In genomic region chrX:113470166-113470565, GRCh38 we compare ENCODE assay signal across 25 cellular contexts.
DNase-seq lines count a peak whose midpoint lies in the region; ATAC-seq and TF ChIP-seq lines count a peak whose summit lies in the region.
"Had no signal": no experiment of that assay in that cellular context is flagged by ENCODE, and none has a peak within 500 bp of the region (broad histone marks: within the 10 kb centered on the region; RNA-seq: fewer than 3 reads in every experiment).

No MANE protein-coding gene starts in this region.

- H3K4me3 ChIP-seq in iPS-18a (ENCODE audit: low read length), result peak overlapping the region; percentile 25
- no peak overlapping the region for H3K4me3 ChIP-seq in trophoblast cell (ENCODE audit: low read depth, low read length)
- H3K4me3 ChIP-seq: BLaER1, GM12878, K562, SJSA1 had no signal

- no peak overlapping the region for H2BK12ac ChIP-seq in trophoblast cell (ENCODE audit: low read length)

- peaks cover 41% of the 10 kb centered on the region for H3K4me1 Mint-ChIP-seq in WTC11
- H3K4me1 Mint-ChIP-seq in naive thymus-derived CD8-positive, alpha-beta T cell, result no peaks in the 10 kb centered on the region
- H3K4me1 Mint-ChIP-seq: CD4-positive, CD25-positive, alpha-beta regulatory T cell had no signal

- H3K4ac ChIP-seq in trophoblast cell (ENCODE audit: low read depth, low read length), result no peak overlapping the region

- H3K9ac ChIP-seq in iPS-18a (ENCODE audit: low read length), result no peak overlapping the region
- no peak overlapping the region for H3K9ac ChIP-seq in trophoblast cell (ENCODE audit: low read length)
- H3K9ac ChIP-seq: BLaER1 had no signal

- H3K27ac Mint-ChIP-seq in WTC11, result peak overlapping the region; percentile 88
- no peak overlapping the region for H3K27ac Mint-ChIP-seq in naive thymus-derived CD8-positive, alpha-beta T cell
- H3K27ac Mint-ChIP-seq: CD4-positive, CD25-positive, alpha-beta regulatory T cell; HFFc6 had no signal

- H3K4me2 ChIP-seq in trophoblast cell (ENCODE audit: low read length), result no peak overlapping the region
- H3K4me2 ChIP-seq: BLaER1 had no signal

- H3K4me1 ChIP-seq in iPS-18a (ENCODE audit: control insufficient read depth, low read depth, low read length) (peaks cover 45% of the 10 kb centered on the region), trophoblast cell (ENCODE audit: control insufficient read depth in 1 of 2, insufficient read depth in 2 of 2, low read length in 2 of 2) (no peaks in the 10 kb centered on the region)
- H3K4me1 ChIP-seq: BLaER1, SJSA1 had no signal

- no peak overlapping the region for H2BK120ac ChIP-seq in trophoblast cell (ENCODE audit: insufficient read depth, low read length, poor library complexity)

- ATAC-seq in WTC11, result peak; percentile 70
- ATAC-seq in naive thymus-derived CD8-positive, alpha-beta T cell, result no peak
- ATAC-seq: GM12878, K562 had no signal

- no peak overlapping the region for H4K12ac ChIP-seq in trophoblast cell (ENCODE audit: low read depth, low read length)

- no peak overlapping the region for H3K18ac ChIP-seq in trophoblast cell (ENCODE audit: low read length)

- H3K27me3 Mint-ChIP-seq in WTC11 (ENCODE audit: low read depth), result no peaks in the 10 kb centered on the region
- H3K27me3 Mint-ChIP-seq in naive thymus-derived CD8-positive, alpha-beta T cell, result no peaks in the 10 kb centered on the region
- H3K27me3 Mint-ChIP-seq: CD4-positive, CD25-positive, alpha-beta regulatory T cell had no signal

- H3K27me3 ChIP-seq in iPS-18a (ENCODE audit: control insufficient read depth, insufficient read depth, low read length) (no peaks in the 10 kb centered on the region), trophoblast cell (ENCODE audit: insufficient read depth, low read length) (no peaks in the 10 kb centered on the region)
- H3K27me3 ChIP-seq: SJSA1 had no signal

- POLR2A ChIA-PET in WTC11 (lab: Charles Lee), result no interaction called here
- POLR2A ChIA-PET in naive thymus-derived CD8-positive, alpha-beta T cell (lab: Charles Lee), result no interaction called here

- DNase-seq in ELF-1 (ENCODE audit: low read depth, low spot score) (peak; percentile 70), WTC11 (ENCODE audit: low spot score) (no peak), trophoblast cell (peak; percentile 9 to 57), COLO829 (ENCODE audit: low spot score) (no peak), anterior cingulate cortex (lab: John Stamatoyannopoulos, UW) (no peak)
- no peak for DNase-seq in naive thymus-derived CD8-positive, alpha-beta T cell
- DNase-seq: 8988T; ACHN; CD4-positive, CD25-positive, alpha-beta regulatory T cell; DMS53; HFFc6; Kasumi-1; NCI-H1105; NCI-H2029; NCI-H446; NCI-H524 treated with DMSO at 0.1 percent for 48 hours; NCI-H774; NK-92 treated with Interleukin-12 subunit alpha and Interleukin-12 subunit beta, amount 100 ng/mL, for 24 hours; Right ventricle myocardium superior; RPMI8226 had no signal

- TF ChIP-seq CTCF in WTC11 (IDR thresholded peaks at IDR 0.05), result no peak

- peaks cover 3% of the 10 kb centered on the region; the same call in 1 of the 2 replicates for H3K9me3 Mint-ChIP-seq in WTC11
- peaks cover 0 to 8% (median 0%) of the 10 kb centered on the region in 9 donors for H3K9me3 Mint-ChIP-seq in naive thymus-derived CD8-positive, alpha-beta T cell
- H3K9me3 Mint-ChIP-seq: HFFc6 had no signal

- WGBS in trophoblast cell (ENCODE audit: extremely low coverage, insufficient coverage, insufficient read length), result no CpG with 5 or more reads among the region's 4 CpGs

- no peaks in the 10 kb centered on the region for H3K36me3 Mint-ChIP-seq in WTC11
- no peaks in the 10 kb centered on the region for H3K36me3 Mint-ChIP-seq in naive thymus-derived CD8-positive, alpha-beta T cell
- H3K36me3 Mint-ChIP-seq: CD4-positive, CD25-positive, alpha-beta regulatory T cell had no signal

- no peaks in the 10 kb centered on the region for H3K9me3 ChIP-seq in iPS-18a (ENCODE audit: control insufficient read depth, low read depth, low read length)
- no peaks in the 10 kb centered on the region for H3K9me3 ChIP-seq in trophoblast cell (ENCODE audit: insufficient read depth, low read depth, low read length)
- H3K9me3 ChIP-seq: BLaER1, SJSA1 had no signal

- H3K36me3 ChIP-seq in iPS-18a (ENCODE audit: control insufficient read depth, low read depth, low read length), result no peaks in the 10 kb centered on the region
- no peaks in the 10 kb centered on the region for H3K36me3 ChIP-seq in trophoblast cell (ENCODE audit: control insufficient read depth in 1 of 2, insufficient read depth in 2 of 2, low read length in 2 of 2)
- H3K36me3 ChIP-seq: BLaER1, SJSA1 had no signal

- no peak overlapping the region for H2AFZ ChIP-seq in trophoblast cell (ENCODE audit: insufficient read depth, low read length, poor library complexity)

- no peaks in the 10 kb centered on the region for H3K79me1 ChIP-seq in trophoblast cell (ENCODE audit: low read length)

- H3K79me2 ChIP-seq in trophoblast cell (ENCODE audit: control insufficient read depth, insufficient read depth, low read length, poor library complexity), result no peaks in the 10 kb centered on the region

- H2BK5ac ChIP-seq in trophoblast cell (ENCODE audit: low read depth, low read length, poor library complexity), result no peak overlapping the region

- no peak overlapping the region for H4K8ac ChIP-seq in trophoblast cell (ENCODE audit: low read depth, low read length)

- no peak overlapping the region for H3K23ac ChIP-seq in trophoblast cell (ENCODE audit: low read length)

- peak overlapping the region; percentile 27; the same call in 1 of the 2 replicates for H3K4me3 Mint-ChIP-seq in WTC11
- no peak overlapping the region for H3K4me3 Mint-ChIP-seq in naive thymus-derived CD8-positive, alpha-beta T cell
- H3K4me3 Mint-ChIP-seq: CD4-positive, CD25-positive, alpha-beta regulatory T cell; HFFc6 had no signal

- H3K27ac ChIP-seq in iPS-18a (ENCODE audit: low read length) (peak overlapping the region; percentile 62), trophoblast cell (ENCODE audit: low read depth, low read length) (no peak overlapping the region)
- H3K27ac ChIP-seq: BLaER1, SJSA1 had no signal

- CTCF ChIA-PET in WTC11 (lab: Charles Lee), result no interaction called here

- H4K91ac ChIP-seq in trophoblast cell (ENCODE audit: low read depth, low read length), result no peak overlapping the region

- no peak overlapping the region for H3K14ac ChIP-seq in trophoblast cell (ENCODE audit: low read length)

- H2AK5ac ChIP-seq in trophoblast cell (ENCODE audit: low read length), result no peak overlapping the region

TF ChIP-seq in WTC11, 78 proteins besides CTCF, POLR2A, EP300 and RAD21 (continues in another document):
- no peak for TF ChIP-seq JUN (CRISPR knock-in tag; IDR thresholded peaks at IDR 0.05)
- TF ChIP-seq ZNF532 (CRISPR knock-in tag; IDR thresholded peaks at IDR 0.05; ENCODE audit: borderline replicate concordance), result no peak
- TF ChIP-seq ZNF512 (CRISPR knock-in tag; IDR thresholded peaks at IDR 0.05; ENCODE audit: borderline replicate concordance), result no peak
- no peak for TF ChIP-seq OVOL2 (CRISPR knock-in tag; IDR thresholded peaks at IDR 0.05; ENCODE audit: borderline replicate concordance)

Comparison
In these comparisons a context has a peak if more than half of its experiments do, and no peak if none do; other contexts are left out.
1. DNase-seq: peak in ELF-1 (single experiment) and trophoblast cell (2 of 2); none in WTC11 (single experiment), COLO829 (single experiment), anterior cingulate cortex (0 of 58) and naive thymus-derived CD8-positive, alpha-beta T cell (0 of 10).